Comparison of ENCODE assay signal across 11 cellular contexts in the genomic region with DNA sequence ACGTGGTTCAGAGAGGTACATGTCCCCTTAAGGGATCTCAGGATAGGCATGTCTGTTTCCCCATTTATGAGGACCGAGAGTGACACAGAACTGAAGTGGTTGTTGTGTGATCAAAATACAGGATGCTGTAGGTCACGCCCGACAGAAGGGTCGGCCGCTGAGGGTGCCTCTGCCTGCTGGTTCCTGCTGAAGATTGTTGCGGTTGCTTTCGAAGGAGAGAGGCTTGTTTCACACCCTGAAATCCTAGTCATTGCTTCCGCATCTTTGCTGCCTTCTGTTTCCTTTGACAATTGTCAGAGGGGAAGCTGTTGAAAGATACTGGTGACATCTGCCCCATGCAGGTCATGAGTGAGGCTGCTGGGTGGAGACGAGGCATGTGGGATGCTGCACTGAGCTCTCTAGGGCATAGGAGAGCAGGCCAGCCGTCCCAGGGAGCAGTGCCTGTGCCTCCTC. TPM values are rescaled to one million over a fixed set of nuclear protein-coding genes. Genes with fewer than 3 reads are reported as not detected.
DNase-seq lines count a peak whose midpoint lies in the region; ATAC-seq and TF ChIP-seq lines count a peak whose summit lies in the region.
"Had no signal": no experiment of that assay in that cellular context is flagged by ENCODE, and none has a peak within 500 bp of the region (broad histone marks: within the 10 kb centered on the region; RNA-seq: fewer than 3 reads in every experiment).

No MANE protein-coding gene starts in this region.

- peak overlapping the region; percentile 50 to 79 (median 62) for H3K27ac ChIP-seq in Peyer's patch

- H3K4me3 ChIP-seq in Peyer's patch, result no peak overlapping the region
- H3K4me3 ChIP-seq: thoracic aorta had no signal

- no peak for TF ChIP-seq CTCF in Peyer's patch (IDR thresholded peaks at IDR 0.05)

- H3K9me3 Mint-ChIP-seq in activated naive CD4-positive, alpha-beta T cell treated with anti-CD3 and anti-CD28 coated beads, Interleukin-2, amount 50 U/mL, for 72 hours, result no peaks in the 10 kb centered on the region

- ATAC-seq in activated naive CD4-positive, alpha-beta T cell treated with anti-CD3 and anti-CD28 coated beads, Interleukin-2, amount 50 U/mL, for 72 hours, result peak; percentile 73 to 76
- ATAC-seq: Panc1 had no signal

- H3K9me3 ChIP-seq in Peyer's patch, result no peaks in the 10 kb centered on the region
- H3K9me3 ChIP-seq: thoracic aorta had no signal

- no peaks in the 10 kb centered on the region for H3K27me3 ChIP-seq in Peyer's patch

- POLR2A ChIA-PET in HEK293T (lab: Yijun Ruan, JAX), result interaction anchor here (0.9 to 1.5 kb wide), 2 partner anchors 30 to 93 kb away, joined by 5 to 6 read pairs; a partner anchor contains a TSS

- H3K27ac Mint-ChIP-seq in activated naive CD4-positive, alpha-beta T cell treated with anti-CD3 and anti-CD28 coated beads, Interleukin-2, amount 50 U/mL, for 72 hours, result peak overlapping the region; percentile 82 to 93

- H3K4me1 ChIP-seq in Peyer's patch, result peaks cover 0 to 25% (median 16%) of the 10 kb centered on the region in 4 donors

- peak; percentile 18 to 34 for DNase-seq in activated CD4-positive, alpha-beta T cell treated with anti-CD3 and anti-CD28 coated beads for 24 hours (ENCODE audit: low read depth in 2 of 2)
- DNase-seq in activated CD4-positive, alpha-beta T cell treated with anti-CD3 and anti-CD28 coated beads for 1 hour, result no peak
- DNase-seq in Peyer's patch (peak in 2 of 3 donors; percentile 86 to 90), pons (ENCODE audit: low spot score) (peak; percentile 86), HEK293T (ENCODE audit: extremely low spot score) (no peak), NCI-H510A (lab: John Stamatoyannopoulos, UW) (no peak), NCI-H146 treated with DMSO at 0.1 percent for 48 hours (lab: John Stamatoyannopoulos, UW; ENCODE audit: unreplicated experiment) (no peak)
- DNase-seq in activated naive CD4-positive, alpha-beta T cell treated with anti-CD3 and anti-CD28 coated beads, Interleukin-2, amount 50 U/mL, for 72 hours (ENCODE audit: low spot score in 2 of 2), result peak; percentile 58 to 68

- peaks cover 10% of the 10 kb centered on the region in 2 donors for H3K36me3 Mint-ChIP-seq in activated naive CD4-positive, alpha-beta T cell treated with anti-CD3 and anti-CD28 coated beads, Interleukin-2, amount 50 U/mL, for 72 hours

- no peaks in the 10 kb centered on the region for H3K36me3 ChIP-seq in Peyer's patch
- H3K36me3 ChIP-seq: thoracic aorta had no signal

- CTCF ChIA-PET in HEK293T (lab: Yijun Ruan, JAX), result interaction anchor here (1.1 kb wide), 1 partner anchor 9 kb away, joined by 3 read pairs; no protein-coding TSS in a partner anchor

- no peak for TF ChIP-seq POLR2A in Peyer's patch (IDR thresholded peaks at IDR 0.05)

TF ChIP-seq in HEK293T, 16 proteins besides CTCF, POLR2A, EP300 and RAD21:
- no peak for TF ChIP-seq BHLHE40 (IDR thresholded peaks at IDR 0.05; ENCODE audit: borderline replicate concordance)
- no peak for TF ChIP-seq FOXM1 (IDR thresholded peaks at IDR 0.05; ENCODE audit: borderline replicate concordance)
- TF ChIP-seq FOXK2 (IDR thresholded peaks at IDR 0.05), result no peak
- TF ChIP-seq LEF1 (IDR thresholded peaks at IDR 0.05; ENCODE audit: borderline replicate concordance), result no peak
- no peak for TF ChIP-seq ELF4 (IDR thresholded peaks at IDR 0.05)
- no peak for TF ChIP-seq SP1 (IDR thresholded peaks at IDR 0.05)
- TF ChIP-seq ZNF384 (IDR thresholded peaks at IDR 0.05), result no peak
- no peak for TF ChIP-seq ARNT (IDR thresholded peaks at IDR 0.05)
- TF ChIP-seq, protein P1, sequence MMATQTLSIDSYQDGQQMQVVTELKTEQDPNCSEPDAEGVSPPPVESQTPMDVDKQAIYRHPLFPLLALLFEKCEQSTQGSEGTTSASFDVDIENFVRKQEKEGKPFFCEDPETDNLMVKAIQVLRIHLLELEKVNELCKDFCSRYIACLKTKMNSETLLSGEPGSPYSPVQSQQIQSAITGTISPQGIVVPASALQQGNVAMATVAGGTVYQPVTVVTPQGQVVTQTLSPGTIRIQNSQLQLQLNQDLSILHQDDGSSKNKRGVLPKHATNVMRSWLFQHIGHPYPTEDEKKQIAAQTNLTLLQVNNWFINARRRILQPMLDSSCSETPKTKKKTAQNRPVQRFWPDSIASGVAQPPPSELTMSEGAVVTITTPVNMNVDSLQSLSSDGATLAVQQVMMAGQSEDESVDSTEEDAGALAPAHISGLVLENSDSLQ (IDR thresholded peaks at IDR 0.05), result no peak
- TF ChIP-seq NFRKB (IDR thresholded peaks at IDR 0.05), result no peak
- no peak for TF ChIP-seq SUZ12 (IDR thresholded peaks at IDR 0.05)
- no peak for TF ChIP-seq FOXA1 (IDR thresholded peaks at IDR 0.05)
- no peak for TF ChIP-seq L3MBTL2 (conservative IDR thresholded peaks at IDR 0.05)
- TF ChIP-seq CTBP1 (IDR thresholded peaks at IDR 0.05; ENCODE audit: borderline replicate concordance), result no peak
- TF ChIP-seq HDGF (IDR thresholded peaks at IDR 0.05; ENCODE audit: borderline replicate concordance), result no peak
- TF ChIP-seq TARDBP (IDR thresholded peaks at IDR 0.05), result no peak

RNA-seq across cellular contexts. Expression of a gene that starts 3.8 kb away (rescaled TPM):
- 10 to 100 TPM; 23.1 to 85.0 (median 37.4) TPM for total RNA-seq in Peyer's patch
- 10 to 100 TPM; 38.2 to 57.2 TPM for total RNA-seq in activated naive CD4-positive, alpha-beta T cell treated with anti-CD3 and anti-CD28 coated beads, Interleukin-2, amount 50 U/mL, for 72 hours

RNA-seq across cellular contexts. Expression of a gene that starts 31.5 kb away (rescaled TPM):
- total RNA-seq in Peyer's patch, result 100 to 1,000 TPM; 121 to 600 (median 488) TPM
- 100 to 1,000 TPM in 1 of 2 donors, 10 to 100 TPM in 1; 59.0 to 114 TPM for total RNA-seq in activated naive CD4-positive, alpha-beta T cell treated with anti-CD3 and anti-CD28 coated beads, Interleukin-2, amount 50 U/mL, for 72 hours

RNA-seq across cellular contexts. Expression of a gene that starts 42.9 kb away (rescaled TPM):
- 10 to 100 TPM in 1 of 4 donors, 1 to 10 TPM in 3; 1.1 to 35.5 (median 4.4) TPM for total RNA-seq in Peyer's patch
- 1 to 10 TPM; 3.4 to 4.0 TPM for total RNA-seq in activated naive CD4-positive, alpha-beta T cell treated with anti-CD3 and anti-CD28 coated beads, Interleukin-2, amount 50 U/mL, for 72 hours
- total RNA-seq: glomerular endothelial cell had no signal

Comparison
In these comparisons a context has a peak if more than half of its experiments do, and no peak if none do; other contexts are left out.
1. DNase-seq: peak in activated CD4-positive, alpha-beta T cell treated with anti-CD3 and anti-CD28 coated beads for 24 hours (2 of 2), Peyer's patch (2 of 3), activated naive CD4-positive, alpha-beta T cell treated with anti-CD3 and anti-CD28 coated beads, Interleukin-2, amount 50 U/mL, for 72 hours (2 of 2) and pons (single experiment); none in activated CD4-positive, alpha-beta T cell treated with anti-CD3 and anti-CD28 coated beads for 1 hour (single experiment), HEK293T (single experiment), NCI-H510A (single experiment) and NCI-H146 treated with DMSO at 0.1 percent for 48 hours (single experiment).